12 cellular contexts compared by ENCODE assay signal in the genomic region with DNA sequence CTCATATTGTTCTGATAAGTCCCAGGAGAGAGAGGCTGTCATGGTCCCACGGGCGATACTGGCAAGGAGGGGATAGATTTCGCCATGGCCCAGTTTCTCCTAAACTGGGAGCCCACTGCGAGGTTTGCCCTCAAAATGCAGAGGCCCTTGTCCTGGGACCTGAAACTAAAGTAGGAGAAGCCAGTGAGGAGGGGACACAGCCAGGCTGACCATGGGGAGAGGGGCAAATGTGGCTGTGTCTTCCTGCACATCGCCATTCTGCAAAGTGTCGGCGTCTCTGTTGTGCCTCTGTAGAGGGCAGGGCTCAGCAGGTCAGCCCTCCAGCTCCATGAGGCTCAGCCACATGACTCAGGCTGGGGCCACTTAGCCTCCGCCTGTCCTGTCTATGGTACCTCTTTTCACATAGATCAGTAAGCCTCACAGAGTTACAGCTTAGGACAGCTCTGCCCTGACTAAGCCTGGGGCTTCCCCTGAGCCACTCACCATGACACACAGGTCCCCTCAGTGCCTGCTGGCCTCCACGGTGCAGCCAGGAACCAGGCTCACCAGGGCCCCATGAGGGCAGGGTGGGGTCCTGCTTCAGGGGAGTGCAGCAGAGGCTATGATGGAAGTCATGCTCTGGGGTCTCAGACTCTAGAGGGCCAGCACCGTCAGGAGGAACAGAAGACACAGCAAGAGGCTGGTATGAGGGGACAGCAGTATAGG. TPM values are rescaled to one million over a fixed set of nuclear protein-coding genes. Genes with fewer than 3 reads are reported as not detected.
DNase-seq lines count a peak whose midpoint lies in the region; ATAC-seq and TF ChIP-seq lines count a peak whose summit lies in the region.
"Had no signal": no experiment of that assay in that cellular context is flagged by ENCODE, and none has a peak within 500 bp of the region (broad histone marks: within the 10 kb centered on the region; RNA-seq: fewer than 3 reads in every experiment).

No MANE protein-coding gene starts in this region.

- POLR2A ChIA-PET in PC-3 (lab: Charles Lee; ENCODE audit: unreplicated experiment) = no interaction called here

- H3K27me3 ChIP-seq in neuronal stem cell (ENCODE audit: control insufficient read depth in 3 of 3, insufficient read depth in 3 of 3, low read depth in 1 of 3, low read length in 3 of 3) (no peaks in the 10 kb centered on the region), PC-3 (ENCODE audit: low read length) (no peaks in the 10 kb centered on the region)
- H3K27me3 ChIP-seq: tibial artery had no signal

- H2BK15ac ChIP-seq in neuronal stem cell (ENCODE audit: low read length) = no peak overlapping the region

- no peak overlapping the region for H3K4ac ChIP-seq in neuronal stem cell (ENCODE audit: low read length)

- no peaks in the 10 kb centered on the region for H4K20me1 ChIP-seq in PC-3 (ENCODE audit: low read length)

- no peaks in the 10 kb centered on the region for H3F3A ChIP-seq in PC-3 (ENCODE audit: low read length, unreplicated experiment)

- no peak overlapping the region for H4K8ac ChIP-seq in neuronal stem cell (ENCODE audit: low read depth, low read length)

- H4K91ac ChIP-seq in neuronal stem cell (ENCODE audit: low read depth, low read length, poor library complexity) = no peak overlapping the region

- H3K9me2 ChIP-seq in PC-3 (replicated peaks; ENCODE audit: low read length) = no peaks in the 10 kb centered on the region

- H3K9me3 ChIP-seq in neuronal stem cell (replicated peaks in 1 of 2; ENCODE audit: control insufficient read depth in 2 of 2, insufficient read depth in 1 of 2, low read depth in 1 of 2, low read length in 2 of 2) (no peaks in the 10 kb centered on the region), PC-3 (ENCODE audit: low read length) (no peaks in the 10 kb centered on the region)
- H3K9me3 ChIP-seq: A549, tibial artery had no signal

- no peak for TF ChIP-seq CTCF in PC-3 (conservative IDR thresholded peaks at IDR 0.05; ENCODE audit: low read depth, low read length)

- H3K79me2 ChIP-seq in PC-3 (ENCODE audit: low read length) = no peaks in the 10 kb centered on the region

- H3K4me1 ChIP-seq in neuronal stem cell (ENCODE audit: control insufficient read depth in 2 of 2, insufficient read depth in 1 of 2, low read depth in 1 of 2, low read length in 2 of 2) (peaks cover 0 to 2% of the 10 kb centered on the region in 2 donors), PC-3 (ENCODE audit: insufficient read depth, low read length) (peaks cover under 1% of the 10 kb centered on the region; the same call in 1 of the 2 replicates)
- H3K4me1 ChIP-seq: A549, tibial artery had no signal

- H2BK5ac ChIP-seq in neuronal stem cell (ENCODE audit: low read length) = no peak overlapping the region

- H3K4me3 ChIP-seq in neuronal stem cell (ENCODE audit: low read length in 2 of 2) (no peak overlapping the region), PC-3 (ENCODE audit: low read length) (no peak overlapping the region)
- H3K4me3 ChIP-seq: A549, smooth muscle cell, tibial artery had no signal

- ATAC-seq in activated CD4-positive, CD25-positive, alpha-beta regulatory T cell treated with anti-CD3 and anti-CD28 coated beads, Interleukin-2, amount 50 U/mL, for 24 hours = peak; percentile 75 to 83
- ATAC-seq in GM21737 (IDR thresholded peaks at IDR 0.05; ENCODE audit: unreplicated experiment) = peak; percentile 44
- ATAC-seq in HG03520 (IDR thresholded peaks at IDR 0.05; ENCODE audit: unreplicated experiment) = peak; percentile 52
- ATAC-seq in PC-3 = no peak
- ATAC-seq in GM21360 (IDR thresholded peaks at IDR 0.05; ENCODE audit: unreplicated experiment) = no peak
- ATAC-seq: A549 had no signal

- CTCF ChIA-PET in PC-3 (lab: Charles Lee) = no interaction called here

- peak overlapping the region; percentile 26 for H3K23ac ChIP-seq in neuronal stem cell (ENCODE audit: low read depth, low read length, poor library complexity)

- DNase-seq in activated CD4-positive, CD25-positive, alpha-beta regulatory T cell treated with anti-CD3 and anti-CD28 coated beads, Interleukin-2, amount 50 U/mL, for 72 hours = no peak
- DNase-seq in neuronal stem cell (ENCODE audit: low spot score) (no peak), PC-3 (no peak), DMS53 (lab: John Stamatoyannopoulos, UW) (no peak)
- DNase-seq: activated CD4-positive, alpha-beta T cell treated with anti-CD3 and anti-CD28 coated beads, Interleukin-2, amount 10 ng/mL, durations not matched to agents 7 days and 5 days had no signal

- H3K4me2 ChIP-seq in neuronal stem cell (ENCODE audit: insufficient read depth, low read length, poor library complexity, severe bottlenecking) (no peak overlapping the region), PC-3 (ENCODE audit: low read length) (no peak overlapping the region)
- H3K4me2 ChIP-seq: A549, smooth muscle cell had no signal

- H3K27ac ChIP-seq in neuronal stem cell (replicated peaks; ENCODE audit: low read length) = no peak overlapping the region
- no peak overlapping the region for H3K27ac ChIP-seq in PC-3 (ENCODE audit: low read length)
- H3K27ac ChIP-seq: A549, tibial artery had no signal

- H2BK12ac ChIP-seq in neuronal stem cell (ENCODE audit: low read length) = no peak overlapping the region

- H2AFZ ChIP-seq in neuronal stem cell (ENCODE audit: low read length) (no peak overlapping the region), PC-3 (ENCODE audit: low read length) (no peak overlapping the region)

- no peaks in the 10 kb centered on the region for H3K36me3 ChIP-seq in neuronal stem cell (replicated peaks in 1 of 2; ENCODE audit: control insufficient read depth in 2 of 2, insufficient read depth in 2 of 2, low read length in 2 of 2)
- H3K36me3 ChIP-seq in PC-3 (ENCODE audit: low read depth, low read length) = no peaks in the 10 kb centered on the region

- H2BK120ac ChIP-seq in neuronal stem cell (ENCODE audit: low read depth, low read length) = no peak overlapping the region

- H3K18ac ChIP-seq in neuronal stem cell (ENCODE audit: low read length) = peak overlapping the region; percentile 32

- no peak overlapping the region for H3K9ac ChIP-seq in neuronal stem cell (ENCODE audit: low read depth, low read length, poor library complexity)
- H3K9ac ChIP-seq in PC-3 (ENCODE audit: low read length) = no peak overlapping the region

- H3K79me1 ChIP-seq in neuronal stem cell (ENCODE audit: low read depth, low read length) = no peaks in the 10 kb centered on the region

- no peak overlapping the region for H3K14ac ChIP-seq in neuronal stem cell (ENCODE audit: low read length)

- WGBS in neuronal stem cell (ENCODE audit: extremely low coverage in 2 of 2, insufficient read length in 2 of 2, insufficient replicate concordance in 1 of 2), 2 donors = no CpG with 5 or more reads among the region's 10 CpGs

- no peak overlapping the region for H2AK5ac ChIP-seq in neuronal stem cell (ENCODE audit: low read depth, low read length)

- intact Hi-C loops in PC-3 (cut with micrococcal nuclease) = no loop called here

- no TSS peak for BruUV-seq in PC-3 (replicated peaks; lab: Mats Ljungman, UMichigan)

RNA-seq across cellular contexts. Expression of a gene that starts 28.6 kb away (rescaled TPM):
- polyA plus RNA-seq in neuronal stem cell (2013, experiment 1 of 2) = 31.7 TPM
- 32.1 TPM for polyA plus RNA-seq in neuronal stem cell (2013, experiment 2 of 2)
- total RNA-seq in PC-3 (2014; rRNA removed) = 30.0 and 38.0 TPM in 2 replicates

Comparison
In these comparisons a context has a peak if more than half of its experiments do, and no peak if none do; other contexts are left out.
1. ATAC-seq: peak in activated CD4-positive, CD25-positive, alpha-beta regulatory T cell treated with anti-CD3 and anti-CD28 coated beads, Interleukin-2, amount 50 U/mL, for 24 hours (2 of 2), GM21737 (single experiment) and HG03520 (single experiment); none in PC-3 (single experiment) and GM21360 (single experiment).